In genomic region chr19:10079031-10079453, GRCh38 we compare ENCODE assay signal across 20 cellular contexts. TPM values are rescaled to one million over a fixed set of nuclear protein-coding genes. Genes with fewer than 3 reads are reported as not detected.
"Had no signal": no experiment of that assay in that cellular context is flagged by ENCODE, and none has a peak within 500 bp of the region (broad histone marks: within the 10 kb centered on the region; RNA-seq: fewer than 3 reads in every experiment).

No MANE protein-coding gene starts in this region.

- H3K9me3 Mint-ChIP-seq: activated naive CD4-positive, alpha-beta T cell treated with anti-CD3 and anti-CD28 coated beads, Interleukin-2, amount 50 U/mL, for 72 hours; activated T-cell treated with anti-CD3 and anti-CD28 coated beads, Interleukin-2, amount 50 U/mL, for 4 hours had no signal

- H3K27me3 Mint-ChIP-seq: stimulated activated memory B cell treated with anti-CD40 and anti-IgM and Interleukin-4, amounts not matched to agents 10 μg/mL and 1 μg/mL and 100 μg/mL, for 72 hours had no signal

- DNase-seq: activated CD4-positive, alpha-beta T cell treated with anti-CD3 and anti-CD28 coated beads, Interleukin-2, amount 10 ng/mL, durations not matched to agents 7 days and 5 days; activated CD8-positive, alpha-beta T cell treated with anti-CD3 and anti-CD28 coated beads, Interleukin-2, amount 10 ng/mL, durations not matched to agents 7 days and 5 days; activated effector memory CD4-positive, alpha-beta T cell treated with Interleukin-2 at 50 U/mL for 16 hours; activated T-cell treated with anti-CD3 and anti-CD28 coated beads, Interleukin-2, amount 50 U/mL, for 4 hours; amniotic stem cell; dorsolateral prefrontal cortex; hypothalamus; left ventricle myocardium superior; naive thymus-derived CD4-positive, alpha-beta T cell; ovary; stimulated activated CD4-positive, alpha-beta T cell treated with anti-CD3 and anti-CD28 coated beads, Interleukin-4, amount 100 ng/mL, for 4 hours; T-helper 1 cell; T1000 had no signal

- ATAC-seq: activated CD4-positive, CD25-positive, alpha-beta regulatory T cell treated with anti-CD3 and anti-CD28 coated beads, Interleukin-2, amount 50 U/mL, for 24 hours; activated CD8-positive, alpha-beta T cell treated with anti-CD3 and anti-CD28 coated beads, Interleukin-2, amount 10 ng/mL, durations not matched to agents 7 days and 5 days; activated naive CD4-positive, alpha-beta T cell treated with anti-CD3 and anti-CD28 coated beads, Interleukin-2, amount 50 U/mL, for 72 hours; activated T-cell treated with anti-CD3 and anti-CD28 coated beads, Interleukin-2, amount 50 U/mL, for 4 hours; foreskin keratinocyte; left ventricle myocardium superior; naive thymus-derived CD4-positive, alpha-beta T cell; sciatic nerve; stimulated activated memory B cell treated with anti-CD40 and anti-IgM and Interleukin-4, amounts not matched to agents 10 μg/mL and 1 μg/mL and 100 μg/mL, for 72 hours had no signal

- H3K27ac Mint-ChIP-seq: activated CD4-positive, alpha-beta T cell treated with anti-CD3 and anti-CD28 coated beads, Interleukin-2, amount 10 ng/mL, durations not matched to agents 7 days and 5 days; activated CD8-positive, alpha-beta T cell treated with anti-CD3 and anti-CD28 coated beads, Interleukin-2, amount 10 ng/mL, durations not matched to agents 7 days and 5 days; memory B cell; naive thymus-derived CD4-positive, alpha-beta T cell; stimulated activated memory B cell treated with anti-CD40 and anti-IgM and Interleukin-4, amounts not matched to agents 10 μg/mL and 1 μg/mL and 100 μg/mL, for 72 hours had no signal

- H3K36me3 Mint-ChIP-seq: activated naive CD4-positive, alpha-beta T cell treated with anti-CD3 and anti-CD28 coated beads, Interleukin-2, amount 50 U/mL, for 72 hours; memory B cell; naive thymus-derived CD4-positive, alpha-beta T cell; stimulated activated memory B cell treated with anti-CD40 and anti-IgM and Interleukin-4, amounts not matched to agents 10 μg/mL and 1 μg/mL and 100 μg/mL, for 72 hours had no signal

- H3K36me3 ChIP-seq: ovary had no signal

- H3K4me1 Mint-ChIP-seq: activated CD4-positive, alpha-beta T cell treated with anti-CD3 and anti-CD28 coated beads, Interleukin-2, amount 10 ng/mL, durations not matched to agents 7 days and 5 days; stimulated activated memory B cell treated with anti-CD40 and anti-IgM and Interleukin-4, amounts not matched to agents 10 μg/mL and 1 μg/mL and 100 μg/mL, for 72 hours had no signal

- H3K4me3 ChIP-seq: dorsolateral prefrontal cortex, ovary had no signal

- H3K4me3 Mint-ChIP-seq: activated CD4-positive, alpha-beta T cell treated with anti-CD3 and anti-CD28 coated beads, Interleukin-2, amount 10 ng/mL, durations not matched to agents 7 days and 5 days; activated CD8-positive, alpha-beta T cell treated with anti-CD3 and anti-CD28 coated beads, Interleukin-2, amount 10 ng/mL, durations not matched to agents 7 days and 5 days; activated T-cell treated with anti-CD3 and anti-CD28 coated beads, Interleukin-2, amount 50 U/mL, for 4 hours; memory B cell; naive thymus-derived CD4-positive, alpha-beta T cell; stimulated activated memory B cell treated with anti-CD40 and anti-IgM and Interleukin-4, amounts not matched to agents 10 μg/mL and 1 μg/mL and 100 μg/mL, for 72 hours had no signal

- H3K9me3 ChIP-seq: ovary had no signal

- H3K4me1 ChIP-seq: foreskin keratinocyte had no signal

- H3K27me3 ChIP-seq: dorsolateral prefrontal cortex, ovary had no signal

- H3K27ac ChIP-seq: dorsolateral prefrontal cortex, epithelial cell of prostate, foreskin keratinocyte, ovary had no signal

RNA-seq across cellular contexts. Expression of gene ANGPTL6, which starts 23.4 kb away (rescaled TPM):
- total RNA-seq: left ventricle myocardium superior, sciatic nerve had no signal
